ENCODE assay signal across 8 cellular contexts in genomic region chr6:87154641-87155271, GRCh38. TPM values are rescaled to one million over a fixed set of nuclear protein-coding genes. Genes with fewer than 3 reads are reported as not detected.
DNase-seq lines count a peak whose midpoint lies in the region; ATAC-seq and TF ChIP-seq lines count a peak whose summit lies in the region.

No MANE protein-coding gene starts in this region.

- TF ChIP-seq POLR2A in erythroblast (IDR thresholded peaks at IDR 0.05; ENCODE audit: low read length), result peak; percentile 70

- peaks cover 18 to 63% (median 50%) of the 10 kb centered on the region in 4 donors for H3K4me1 Mint-ChIP-seq in naive thymus-derived CD8-positive, alpha-beta T cell

- H3K27me3 Mint-ChIP-seq in naive thymus-derived CD8-positive, alpha-beta T cell, result peaks cover 0 to 1% (median 0%) of the 10 kb centered on the region in 5 donors

- ATAC-seq in GM19035 (IDR thresholded peaks at IDR 0.05; ENCODE audit: unreplicated experiment), result peak; percentile 64
- peak; percentile 60 for ATAC-seq in HG03139 (IDR thresholded peaks at IDR 0.05; ENCODE audit: unreplicated experiment)
- peak; percentile 61 to 63 for ATAC-seq in naive thymus-derived CD8-positive, alpha-beta T cell

- H3K27ac Mint-ChIP-seq in naive thymus-derived CD8-positive, alpha-beta T cell, result peak overlapping the region; percentile 93 to 99 (median 96)

- H3K36me3 Mint-ChIP-seq in naive thymus-derived CD8-positive, alpha-beta T cell, result peaks cover 0 to 9% (median 0%) of the 10 kb centered on the region in 3 donors

- H3K4me3 Mint-ChIP-seq in naive thymus-derived CD8-positive, alpha-beta T cell, result peak overlapping the region; percentile 90 to 99 (median 95)

- no peaks in the 10 kb centered on the region for H3K9me3 Mint-ChIP-seq in naive thymus-derived CD8-positive, alpha-beta T cell

- DNase-seq in COLO829 (ENCODE audit: low spot score) (peak; percentile 20), NCI-H446 (lab: John Stamatoyannopoulos, UW) (peak; percentile 67 to 76), erythroblast (lab: John Stamatoyannopoulos, UW) (peak in 1 of 2 experiments; percentile 88), ecto neural progenitor cell (ENCODE audit: low spot score) (no peak)
- peak; percentile 83 for DNase-seq in activated CD4-positive, alpha-beta T cell treated with anti-CD3 and anti-CD28 coated beads for 48 hours
- DNase-seq in naive thymus-derived CD8-positive, alpha-beta T cell, result peak in 8 of 10 donors; percentile 56 to 84 (median 68)

- POLR2A ChIA-PET in naive thymus-derived CD8-positive, alpha-beta T cell (lab: Charles Lee), result interaction anchor here (0.6 to 1.6 kb wide), 2 partner anchors 12 to 1925 kb away, joined by 4 to 5 read pairs; no protein-coding TSS in a partner anchor

RNA-seq across cellular contexts. Expression of gene ZNF292, which starts 0.6 kb away (rescaled TPM):
- 10 to 100 TPM; 74.0 to 87.7 TPM for total RNA-seq in naive thymus-derived CD8-positive, alpha-beta T cell
- polyA plus RNA-seq in naive thymus-derived CD8-positive, alpha-beta T cell, result 10 to 100 TPM; 22.4 to 24.0 (median 23.3) TPM

RNA-seq across cellular contexts. Expression of gene CGA, which starts 59.9 kb away (rescaled TPM):
- not detected for total RNA-seq in naive thymus-derived CD8-positive, alpha-beta T cell
- not detected for polyA plus RNA-seq in naive thymus-derived CD8-positive, alpha-beta T cell
